ENCODE assay signal across 8 cellular contexts in genomic region chrX:41085105-41085882, GRCh38. TPM values are rescaled to one million over a fixed set of nuclear protein-coding genes. Genes with fewer than 3 reads are reported as not detected.
A peak's percentile ranks its signal among the peaks of the same experiment; 100 is the strongest.
DNase-seq lines count a peak whose midpoint lies in the region; TF ChIP-seq lines count a peak whose summit lies in the region.

Gene USP9X, plus strand, starts transcription at chrX:41085445. Its CDS starts 38,184 bp downstream, at chrX:41123629.

- H3K36me3 ChIP-seq in MG63, result peaks cover 11% of the 10 kb centered on the region
- no peaks in the 10 kb centered on the region; the same call in 1 of the 2 replicates for H3K36me3 ChIP-seq in SK-N-MC (ENCODE audit: insufficient read depth, low read length)
- no peaks in the 10 kb centered on the region for H3K36me3 ChIP-seq in suprapubic skin

- H3K56ac ChIP-seq in H9 (ENCODE audit: insufficient read length, low read depth, low read length), result peak within 1 kb of the TSS; percentile 92

- no peak within 1 kb of the TSS for H2AK5ac ChIP-seq in H9 (ENCODE audit: insufficient read length, low read length)

- H3K27ac Mint-ChIP-seq in H9, result peak within 1 kb of the TSS; percentile 100
- peak within 1 kb of the TSS; percentile 100 for H3K27ac Mint-ChIP-seq in activated naive CD4-positive, alpha-beta T cell treated with anti-CD3 and anti-CD28 coated beads, Interleukin-2, amount 10 ng/mL, durations not matched to agents 7 days and 5 days

- H3K14ac ChIP-seq in H9 (ENCODE audit: insufficient read depth, low read length), result peak within 1 kb of the TSS; percentile 98

- H3K27me3 Mint-ChIP-seq in H9 (ENCODE audit: low read depth), result no peaks in the 10 kb centered on the region
- no peaks in the 10 kb centered on the region for H3K27me3 Mint-ChIP-seq in activated naive CD4-positive, alpha-beta T cell treated with anti-CD3 and anti-CD28 coated beads, Interleukin-2, amount 10 ng/mL, durations not matched to agents 7 days and 5 days

- peaks cover 10 to 12% of the 10 kb centered on the region in 2 experiments for H3K4me1 Mint-ChIP-seq in H9
- peaks cover 30% of the 10 kb centered on the region for H3K4me1 Mint-ChIP-seq in activated naive CD4-positive, alpha-beta T cell treated with anti-CD3 and anti-CD28 coated beads, Interleukin-2, amount 10 ng/mL, durations not matched to agents 7 days and 5 days

- no peak within 1 kb of the TSS for H3K23ac ChIP-seq in H9 (ENCODE audit: insufficient read length, low read depth, low read length)

- H3K9me3 Mint-ChIP-seq in H9, result peaks cover 54 to 63% of the 10 kb centered on the region in 2 experiments
- no peaks in the 10 kb centered on the region for H3K9me3 Mint-ChIP-seq in activated naive CD4-positive, alpha-beta T cell treated with anti-CD3 and anti-CD28 coated beads, Interleukin-2, amount 10 ng/mL, durations not matched to agents 7 days and 5 days

- CTCF ChIA-PET in activated naive CD4-positive, alpha-beta T cell treated with anti-CD3 and anti-CD28 coated beads, Interleukin-2, amount 10 ng/mL, durations not matched to agents 7 days and 5 days (lab: Charles Lee), result interaction anchor here (0.9 to 1.6 kb wide), 2 partner anchors 30 to 152 kb away, joined by 3 to 4 read pairs; no protein-coding TSS in a partner anchor

- H4K8ac ChIP-seq in H9 (replicated peaks; ENCODE audit: insufficient read length, low read depth, low read length), result peak within 1 kb of the TSS; percentile 97

- H2BK12ac ChIP-seq in H9 (ENCODE audit: insufficient read length, low read depth, low read length), result peak within 1 kb of the TSS; percentile 83

- H2BK20ac ChIP-seq in H9 (ENCODE audit: low read depth, low read length, poor library complexity, severe bottlenecking), result no peak within 1 kb of the TSS

- peak in 1 of 2 donors; percentile 47 for TF ChIP-seq POLR2A in suprapubic skin (IDR thresholded peaks at IDR 0.05)

- H4K91ac ChIP-seq in H9 (ENCODE audit: insufficient read length, low read depth, low read length), result peak within 1 kb of the TSS; percentile 93

- no peaks in the 10 kb centered on the region for H3K79me1 ChIP-seq in H9 (ENCODE audit: insufficient read depth, low read depth, low read length, poor library complexity, severe bottlenecking)

- H3K4me3 ChIP-seq in MG63, result peak within 1 kb of the TSS; percentile 85
- H3K4me3 ChIP-seq in SK-N-MC, result peak within 1 kb of the TSS; percentile 94
- peak within 1 kb of the TSS; percentile 83 for H3K4me3 ChIP-seq in suprapubic skin

- H3K9me3 ChIP-seq in H9 (ENCODE audit: control insufficient read depth, low read depth, low read length) (no peaks in the 10 kb centered on the region), MG63 (no peaks in the 10 kb centered on the region), SK-N-MC (ENCODE audit: low read depth, low read length) (no peaks in the 10 kb centered on the region), suprapubic skin (no peaks in the 10 kb centered on the region)

- H3K23me2 ChIP-seq in H9 (ENCODE audit: insufficient read length, low read depth, low read length, poor library complexity, severe bottlenecking), result peaks cover 4% of the 10 kb centered on the region

- peak within 1 kb of the TSS; percentile 52 for H2BK120ac ChIP-seq in H9 (ENCODE audit: low read depth, low read length, poor library complexity, severe bottlenecking)

- no peak within 1 kb of the TSS for H2AFZ ChIP-seq in H9 (ENCODE audit: low read length)

- no peak for TF ChIP-seq EP300 in suprapubic skin (IDR thresholded peaks at IDR 0.05)

- peak within 1 kb of the TSS; percentile 99 for H3K18ac ChIP-seq in H9 (ENCODE audit: insufficient read length, low read depth, low read length)

- peak within 1 kb of the TSS; percentile 90 for H3K4me2 ChIP-seq in H9 (ENCODE audit: insufficient read depth, insufficient read length, low read length)

- peak within 1 kb of the TSS; percentile 96 for H3K9ac ChIP-seq in H9 (ENCODE audit: extremely low read depth, insufficient read length, low read length)
- peak within 1 kb of the TSS; percentile 99 for H3K9ac ChIP-seq in SK-N-MC (ENCODE audit: insufficient read length)

- H3K27me3 ChIP-seq in H9 (ENCODE audit: insufficient read depth, low read length) (no peaks in the 10 kb centered on the region), MG63 (no peaks in the 10 kb centered on the region), suprapubic skin (no peaks in the 10 kb centered on the region)

- H3K4me1 ChIP-seq in H9 (ENCODE audit: insufficient read depth, low read length) (no peaks in the 10 kb centered on the region; the same call in 1 of the 2 replicates), suprapubic skin (peaks cover 16% of the 10 kb centered on the region)

- H2BK5ac ChIP-seq in H9 (ENCODE audit: insufficient read length, low read length), result peak within 1 kb of the TSS; percentile 96

- H3K4me3 Mint-ChIP-seq in H9, result peak within 1 kb of the TSS; percentile 86 to 87
- peak within 1 kb of the TSS; percentile 90 for H3K4me3 Mint-ChIP-seq in activated naive CD4-positive, alpha-beta T cell treated with anti-CD3 and anti-CD28 coated beads, Interleukin-2, amount 10 ng/mL, durations not matched to agents 7 days and 5 days

- H2BK15ac ChIP-seq in H9 (ENCODE audit: low read depth, low read length), result no peak within 1 kb of the TSS

- no peaks in the 10 kb centered on the region for H4K20me1 ChIP-seq in H9 (ENCODE audit: control insufficient read depth, insufficient read depth, insufficient read length)

- no peak within 1 kb of the TSS for H3T11ph ChIP-seq in H9 (ENCODE audit: low read length)

- peak; percentile 85 for DNase-seq in GDM1 (lab: John Stamatoyannopoulos, UW)
- peak; percentile 93 for DNase-seq in H9
- DNase-seq in MG63, result peak; percentile 83
- DNase-seq in SK-N-MC (ENCODE audit: low read depth, low spot score), result peak; percentile 32
- peak; percentile 89 for DNase-seq in activated naive CD4-positive, alpha-beta T cell treated with anti-CD3 and anti-CD28 coated beads, Interleukin-2, amount 10 ng/mL, durations not matched to agents 7 days and 5 days
- DNase-seq in germinal center (ENCODE audit: low spot score), result peak; percentile 83
- DNase-seq in occipital lobe (lab: John Stamatoyannopoulos, UW), result peak; percentile 82
- DNase-seq in suprapubic skin (ENCODE audit: low spot score in 2 of 2), result peak; percentile 91 to 95

- peak within 1 kb of the TSS; percentile 70 for H3K4ac ChIP-seq in H9 (ENCODE audit: low read depth, low read length)

- H3K36me3 Mint-ChIP-seq in H9 (ENCODE audit: insufficient read depth in 1 of 3, low read depth in 3 of 3), result peaks cover 21 to 39% (median 32%) of the 10 kb centered on the region in 3 experiments
- H3K36me3 Mint-ChIP-seq in activated naive CD4-positive, alpha-beta T cell treated with anti-CD3 and anti-CD28 coated beads, Interleukin-2, amount 10 ng/mL, durations not matched to agents 7 days and 5 days, result peaks cover 9% of the 10 kb centered on the region

- no CpG with 5 or more reads among the region's 86 CpGs for WGBS in H9 (ENCODE audit: extremely low coverage, insufficient read length, low lambda C conversion rate)
- WGBS in suprapubic skin, result 0% methylated on average over 5 of the region's 86 CpGs

- TF ChIP-seq CTCF in H9 (conservative IDR thresholded peaks at IDR 0.05), result no peak
- TF ChIP-seq CTCF in suprapubic skin (IDR thresholded peaks at IDR 0.05), result no peak

- H3K79me2 ChIP-seq in H9 (ENCODE audit: insufficient read depth, low read length), result peaks cover 47% of the 10 kb centered on the region

- H3K27ac ChIP-seq in H9 (ENCODE audit: insufficient read length, low read depth, low read length) (peak within 1 kb of the TSS; percentile 99), SK-N-MC (peak within 1 kb of the TSS; percentile 98), suprapubic skin (peak within 1 kb of the TSS; percentile 94)

- peak within 1 kb of the TSS; percentile 98 for H4K5ac ChIP-seq in H9 (ENCODE audit: insufficient read length, low read depth, low read length)

RNA-seq across cellular contexts. Expression of gene USP9X, which starts in this region (rescaled TPM):
- total RNA-seq in H9 (2021), result 268 and 284 TPM in 2 replicates
- 13.3 and 14.3 TPM in 2 replicates for total RNA-seq in MG63 (2014; rRNA removed; shearing (Covaris generic); ENCODE audit: low replicate concordance)
- total RNA-seq in occipital lobe, result 196 TPM
- 10 to 100 TPM; 57.2 to 85.9 (median 65.2) TPM for total RNA-seq in suprapubic skin

Comparison
In these comparisons a context has a peak if more than half of its experiments do, and no peak if none do; other contexts are left out.
1. Peak in every context shown above with its lines: DNase-seq, H3K4me3 ChIP-seq and H3K27ac ChIP-seq.
2. DNase-seq: peak in every context shown above with its lines; median percentile 93 in H9; 93 in suprapubic skin; 89 in activated naive CD4-positive, alpha-beta T cell treated with anti-CD3 and anti-CD28 coated beads, Interleukin-2, amount 10 ng/mL, durations not matched to agents 7 days and 5 days; 85 in GDM1; 83 in MG63; 83 in germinal center; 82 in occipital lobe; 32 in SK-N-MC.